9 cellular contexts compared by ENCODE assay signal in the genomic region with DNA sequence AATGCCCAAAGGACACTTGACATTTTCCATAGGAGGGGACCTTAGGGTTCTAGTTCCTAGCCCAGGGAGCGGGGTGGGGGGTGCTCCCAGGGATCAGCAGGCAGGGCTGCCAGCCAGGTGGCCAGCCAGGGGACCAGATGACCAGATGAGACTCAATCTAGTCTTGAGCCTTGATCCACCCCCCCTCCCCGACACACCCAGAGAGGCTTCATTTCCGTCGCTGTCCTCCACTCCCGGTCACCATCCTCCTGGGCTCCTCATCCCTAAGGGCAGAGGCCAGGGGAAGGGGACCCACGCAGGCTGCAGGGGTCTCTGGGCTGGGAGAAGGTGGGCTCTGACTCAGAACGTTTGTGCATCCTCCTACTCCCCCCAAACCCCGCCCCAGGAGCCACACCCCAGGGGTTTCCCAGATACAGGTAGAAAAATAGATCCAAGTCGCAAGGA. TPM values are rescaled to one million over a fixed set of nuclear protein-coding genes. Genes with fewer than 3 reads are reported as not detected.
DNase-seq lines count a peak whose midpoint lies in the region; ATAC-seq and TF ChIP-seq lines count a peak whose summit lies in the region.
"Had no signal": no experiment of that assay in that cellular context is flagged by ENCODE, and none has a peak within 500 bp of the region (broad histone marks: within the 10 kb centered on the region; RNA-seq: fewer than 3 reads in every experiment).

No MANE protein-coding gene starts in this region.

- no peaks in the 10 kb centered on the region for H3K27me3 Mint-ChIP-seq in CD8-positive, alpha-beta T cell (ENCODE audit: low read depth)

- intact Hi-C loops in CD8-positive, alpha-beta T cell (cut with DNase I, micrococcal nuclease) = loop anchor here (1.0 to 2.0 kb wide), 4 partner anchors 20 to 162 kb away; a partner anchor contains a TSS

- no peaks in the 10 kb centered on the region for H3K9me3 ChIP-seq in CD8-positive, alpha-beta T cell (ENCODE audit: low read length)
- no peaks in the 10 kb centered on the region for H3K9me3 ChIP-seq in SJSA1 (replicated peaks)
- H3K9me3 ChIP-seq in duodenal mucosa (ENCODE audit: control insufficient read depth in 1 of 2, low read length in 2 of 2) = no peaks in the 10 kb centered on the region
- no peaks in the 10 kb centered on the region for H3K9me3 ChIP-seq in neuron (ENCODE audit: low read length)

- H2AFZ ChIP-seq in neuron (ENCODE audit: low read depth, low read length) = no peak overlapping the region

- peaks cover 22% of the 10 kb centered on the region for H3K4me1 Mint-ChIP-seq in CD8-positive, alpha-beta T cell (ENCODE audit: low read depth)

- no peaks in the 10 kb centered on the region for H3K27me3 ChIP-seq in CD8-positive, alpha-beta T cell (ENCODE audit: insufficient read depth, low read length)
- H3K27me3 ChIP-seq in SJSA1 (replicated peaks) (no peaks in the 10 kb centered on the region), duodenal mucosa (ENCODE audit: control insufficient read depth in 1 of 2, insufficient read depth in 2 of 2, low read length in 2 of 2) (peaks cover 0 to 3% of the 10 kb centered on the region in 2 donors), neuron (ENCODE audit: insufficient read depth, low read length) (peaks cover 3% of the 10 kb centered on the region)

- H3K9me3 Mint-ChIP-seq in CD8-positive, alpha-beta T cell = no peaks in the 10 kb centered on the region
- H3K9me3 Mint-ChIP-seq: activated naive CD4-positive, alpha-beta T cell treated with anti-CD3 and anti-CD28 coated beads, Interleukin-2, amount 50 U/mL, for 72 hours had no signal

- peaks cover 28% of the 10 kb centered on the region for H3K4me1 ChIP-seq in CD8-positive, alpha-beta T cell (ENCODE audit: insufficient read depth, low read length)
- H3K4me1 ChIP-seq in SJSA1 (replicated peaks) = peaks cover 49% of the 10 kb centered on the region
- H3K4me1 ChIP-seq in duodenal mucosa (ENCODE audit: control insufficient read depth in 1 of 2, insufficient read depth in 2 of 2, low read length in 2 of 2) = peaks cover 22 to 35% of the 10 kb centered on the region in 2 donors
- H3K4me1 ChIP-seq in neuron (ENCODE audit: insufficient read depth, low read length) = peaks cover 13% of the 10 kb centered on the region

- POLR2A ChIA-PET in CD8-positive, alpha-beta T cell (lab: Charles Lee) = interaction anchor here (0.6 to 1.9 kb wide), 3 partner anchors 13 to 383 kb away, joined by 3 to 4 read pairs (median 3); a partner anchor contains a TSS

- H3K4me3 ChIP-seq in CD8-positive, alpha-beta T cell (ENCODE audit: low read depth, low read length) = peak overlapping the region; percentile 79
- H3K4me3 ChIP-seq in SJSA1 (peak overlapping the region; percentile 89), duodenal mucosa (ENCODE audit: low read depth in 1 of 2, low read length in 2 of 2) (peak overlapping the region; percentile 70 to 79), neuron (ENCODE audit: low read length) (peak overlapping the region; percentile 67)

- peak overlapping the region; percentile 88 for H3K27ac Mint-ChIP-seq in CD8-positive, alpha-beta T cell

- no peaks in the 10 kb centered on the region for H3K36me3 ChIP-seq in CD8-positive, alpha-beta T cell (ENCODE audit: insufficient read depth, low read length)
- peaks cover 16% of the 10 kb centered on the region for H3K36me3 ChIP-seq in SJSA1
- no peaks in the 10 kb centered on the region for H3K36me3 ChIP-seq in duodenal mucosa (ENCODE audit: control insufficient read depth in 1 of 2, insufficient read depth in 2 of 2, low read length in 2 of 2)
- no peaks in the 10 kb centered on the region for H3K36me3 ChIP-seq in neuron (ENCODE audit: insufficient read depth, low read length)

- peak overlapping the region; percentile 87 for H3K4me3 Mint-ChIP-seq in CD8-positive, alpha-beta T cell

- DNase-seq in CD8-positive, alpha-beta T cell = peak in 3 of 7 experiments; percentile 25 to 54 (median 51)
- DNase-seq in SJSA1 (ENCODE audit: low read depth in 1 of 2, low spot score in 2 of 2) (no peak), NCI-H2196 (lab: John Stamatoyannopoulos, UW; ENCODE audit: unreplicated experiment) (no peak)

- H3K9ac ChIP-seq in duodenal mucosa (ENCODE audit: low read depth in 1 of 2, low read length in 2 of 2) = peak overlapping the region; percentile 54 to 61

- CTCF ChIA-PET in CD8-positive, alpha-beta T cell (lab: Charles Lee) = interaction anchor here (0.7 to 2.2 kb wide), 2 partner anchors 11 to 112 kb away, joined by 3 to 14 read pairs; no protein-coding TSS in a partner anchor

- ATAC-seq in CD8-positive, alpha-beta T cell = no peak
- ATAC-seq in GM21825 (IDR thresholded peaks at IDR 0.05; ENCODE audit: unreplicated experiment) (no peak), GM21423 (IDR thresholded peaks at IDR 0.05; ENCODE audit: unreplicated experiment) (no peak), GM18873 (IDR thresholded peaks at IDR 0.05; ENCODE audit: low FRiP score, unreplicated experiment) (no peak)

- no peak overlapping the region for H3K27ac ChIP-seq in CD8-positive, alpha-beta T cell (ENCODE audit: low read depth, low read length)
- peak overlapping the region; percentile 16; the same call in 1 of the 2 replicates for H3K27ac ChIP-seq in SJSA1
- no peak overlapping the region for H3K27ac ChIP-seq in duodenal mucosa (ENCODE audit: low read depth, low read length)

- no peak for TF ChIP-seq CTCF in CD8-positive, alpha-beta T cell (IDR thresholded peaks at IDR 0.05)

- no peaks in the 10 kb centered on the region for H3K36me3 Mint-ChIP-seq in CD8-positive, alpha-beta T cell
- H3K36me3 Mint-ChIP-seq: activated naive CD4-positive, alpha-beta T cell treated with anti-CD3 and anti-CD28 coated beads, Interleukin-2, amount 50 U/mL, for 72 hours had no signal

RNA-seq across cellular contexts. Expression of a gene that starts 1.0 kb away (rescaled TPM):
- 10 to 100 TPM; 18.2 to 20.8 TPM for total RNA-seq in CD8-positive, alpha-beta T cell
- total RNA-seq in SJSA1 (2014; rRNA removed; shearing (Covaris generic)) = 8.8 and 10.1 TPM in 2 replicates

RNA-seq across cellular contexts. Expression of a gene that starts 20.1 kb away (rescaled TPM):
- total RNA-seq in CD8-positive, alpha-beta T cell = 10 to 100 TPM; 12.2 to 12.3 TPM
- total RNA-seq in SJSA1 (2014; rRNA removed; shearing (Covaris generic)) = 23.6 and 25.8 TPM in 2 replicates

RNA-seq across cellular contexts. Expression of a gene that starts 35.1 kb away (rescaled TPM):
- total RNA-seq in CD8-positive, alpha-beta T cell = 100 to 1,000 TPM; 123 to 129 TPM
- total RNA-seq in SJSA1 (2014; rRNA removed; shearing (Covaris generic)) = 42.2 and 45.5 TPM in 2 replicates

RNA-seq across cellular contexts. Expression of a gene that starts 35.2 kb away (rescaled TPM):
- 10 to 100 TPM; 13.5 to 14.4 TPM for total RNA-seq in CD8-positive, alpha-beta T cell
- 1.3 TPM in 2 replicates for total RNA-seq in SJSA1 (2014; rRNA removed; shearing (Covaris generic))

RNA-seq across cellular contexts. Expression of a gene that starts 50.8 kb away (rescaled TPM):
- total RNA-seq in CD8-positive, alpha-beta T cell = 1 to 10 TPM in 1 of 2 experiments, under 1 TPM in 1; 0.89 to 1.3 TPM
- total RNA-seq in SJSA1 (2014; rRNA removed; shearing (Covaris generic)) = 1.0 and 1.8 TPM in 2 replicates
